Comparison of ENCODE assay signal across 1 cellular context in the genomic region with DNA sequence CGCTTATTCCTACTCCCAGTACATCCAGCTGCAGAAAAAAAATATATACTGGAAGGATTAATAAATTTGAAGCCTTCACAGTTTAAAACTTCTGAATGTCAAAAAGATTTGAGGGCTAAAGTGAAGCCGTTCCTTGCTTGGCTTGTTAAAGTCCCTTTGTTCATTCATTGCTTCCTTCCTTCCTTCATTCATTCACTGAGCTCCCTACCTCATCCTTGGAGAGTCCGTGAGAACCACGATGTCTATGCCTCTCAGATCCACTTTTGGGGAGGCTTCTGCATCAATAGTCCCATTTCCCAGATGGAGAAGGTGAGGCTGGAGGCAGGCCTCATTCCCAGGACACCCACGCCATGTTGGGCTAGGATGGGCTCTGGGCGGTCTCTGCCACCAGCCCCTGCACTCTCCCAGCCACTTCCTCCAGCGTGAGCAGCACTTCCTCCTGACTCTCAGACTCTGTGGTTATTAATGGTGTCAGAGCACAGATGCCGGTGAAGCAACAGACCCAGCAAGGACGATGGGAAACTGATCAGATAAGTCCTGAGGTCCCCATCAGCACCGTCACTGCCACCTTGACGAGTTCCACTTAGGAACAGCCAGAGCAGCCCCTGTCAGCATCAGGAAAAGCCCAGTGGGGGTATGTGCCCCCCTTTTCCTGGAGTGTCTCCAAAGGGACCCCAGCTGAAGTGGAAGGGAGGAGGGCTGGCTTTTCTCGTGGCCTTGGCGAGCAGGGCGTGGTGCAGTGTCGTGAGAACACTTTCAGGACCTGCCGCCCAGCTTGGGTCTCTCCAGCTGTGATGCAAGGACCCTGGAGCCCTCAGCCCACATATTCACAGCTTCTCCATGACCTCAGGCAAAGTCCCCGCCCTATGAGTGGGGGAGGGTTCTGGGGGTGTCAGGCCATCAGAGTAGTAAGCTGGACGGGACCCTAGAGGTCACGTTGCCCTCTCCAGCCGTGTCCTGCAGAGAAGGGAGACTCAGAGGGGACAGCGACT.
TF ChIP-seq lines count a peak whose summit lies in the region.

No MANE protein-coding gene starts in this region.

TF ChIP-seq in IMR-90, 13 proteins besides CTCF, POLR2A, EP300 and RAD21 (continued from another document):
- TF ChIP-seq MAZ (IDR thresholded peaks at IDR 0.05; ENCODE audit: borderline replicate concordance, low read depth, low read length) (no peak), RFX5 (IDR thresholded peaks at IDR 0.05; ENCODE audit: low read depth, low read length) (no peak), FOS (IDR thresholded peaks at IDR 0.05; ENCODE audit: low read depth, low read length) (no peak), MAFK (IDR thresholded peaks at IDR 0.05; ENCODE audit: low read depth, low read length) (no peak)
